ENCODE assay signal across 18 cellular contexts in the genomic region with DNA sequence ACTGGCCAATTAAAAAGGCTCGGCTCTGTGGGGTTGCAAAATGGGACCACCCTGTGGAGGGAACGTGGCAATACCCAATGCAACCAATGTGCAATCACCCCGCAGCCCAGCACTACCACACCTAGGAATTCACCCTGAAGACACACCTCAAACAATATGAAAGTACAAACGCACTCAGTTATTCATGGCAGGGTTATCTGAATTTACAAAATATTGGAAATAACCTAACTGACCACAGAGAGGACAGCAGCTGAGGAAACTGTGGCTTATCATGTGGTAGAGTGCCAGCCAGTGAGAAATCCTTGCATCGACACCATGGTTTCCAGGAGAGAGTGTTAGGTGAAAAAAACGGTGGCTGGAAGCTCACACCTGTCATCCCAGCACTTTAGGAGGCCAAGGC.
"Had no signal": no experiment of that assay in that cellular context is flagged by ENCODE, and none has a peak within 500 bp of the region (broad histone marks: within the 10 kb centered on the region; RNA-seq: fewer than 3 reads in every experiment).

No MANE protein-coding gene starts in this region.

- H3K4me1 ChIP-seq: foreskin keratinocyte, suprapubic skin, thyroid gland, vagina had no signal

- H3K27me3 ChIP-seq: foreskin keratinocyte, hepatocyte, ovary, suprapubic skin, thyroid gland, vagina had no signal

- H3K79me2 ChIP-seq: hepatocyte had no signal

- H3K27ac Mint-ChIP-seq: dendritic cell treated with granulocyte-macrophage colony-stimulating factor and Interleukin-4, amounts not matched to agents 40 ng/mL and 50 ng/mL, for 4 days; progenitor cell of endocrine pancreas; type B pancreatic cell had no signal

- H3K4me3 ChIP-seq: hepatocyte, ovary, suprapubic skin, thyroid gland, vagina had no signal

- H3K4me3 Mint-ChIP-seq: dendritic cell treated with granulocyte-macrophage colony-stimulating factor and Interleukin-4, amounts not matched to agents 40 ng/mL and 50 ng/mL, for 4 days; naive thymus-derived CD4-positive, alpha-beta T cell; neural crest cell; type B pancreatic cell had no signal

- H3K9me3 ChIP-seq: ovary, suprapubic skin, thyroid gland, vagina had no signal

- ATAC-seq: foreskin keratinocyte; left colon; left ventricle myocardium superior; naive thymus-derived CD4-positive, alpha-beta T cell had no signal

- H3K27ac ChIP-seq: foreskin keratinocyte, hepatocyte, ovary, suprapubic skin, thyroid gland, vagina had no signal

- H3K27me3 Mint-ChIP-seq: dendritic cell treated with granulocyte-macrophage colony-stimulating factor and Interleukin-4, amounts not matched to agents 40 ng/mL and 50 ng/mL, for 4 days; naive thymus-derived CD4-positive, alpha-beta T cell; progenitor cell of endocrine pancreas; type B pancreatic cell had no signal

- H3K4me2 ChIP-seq: hepatocyte had no signal

- H3K36me3 ChIP-seq: ovary had no signal

- H2AFZ ChIP-seq: hepatocyte had no signal

- DNase-seq: erythroblast; foreskin keratinocyte; left colon; left ventricle myocardium superior; naive thymus-derived CD4-positive, alpha-beta T cell; nucleus accumbens; ovary; small intestine; stimulated activated CD4-positive, alpha-beta T cell treated with anti-CD3 and anti-CD28 coated beads, Interleukin-12 subunit alpha, Interleukin-12 subunit beta, amount 100 ng/mL, for 4 hours; stimulated activated naive CD4-positive, alpha-beta T cell; thyroid gland had no signal
